8 cellular contexts compared by ENCODE assay signal in the genomic region with DNA sequence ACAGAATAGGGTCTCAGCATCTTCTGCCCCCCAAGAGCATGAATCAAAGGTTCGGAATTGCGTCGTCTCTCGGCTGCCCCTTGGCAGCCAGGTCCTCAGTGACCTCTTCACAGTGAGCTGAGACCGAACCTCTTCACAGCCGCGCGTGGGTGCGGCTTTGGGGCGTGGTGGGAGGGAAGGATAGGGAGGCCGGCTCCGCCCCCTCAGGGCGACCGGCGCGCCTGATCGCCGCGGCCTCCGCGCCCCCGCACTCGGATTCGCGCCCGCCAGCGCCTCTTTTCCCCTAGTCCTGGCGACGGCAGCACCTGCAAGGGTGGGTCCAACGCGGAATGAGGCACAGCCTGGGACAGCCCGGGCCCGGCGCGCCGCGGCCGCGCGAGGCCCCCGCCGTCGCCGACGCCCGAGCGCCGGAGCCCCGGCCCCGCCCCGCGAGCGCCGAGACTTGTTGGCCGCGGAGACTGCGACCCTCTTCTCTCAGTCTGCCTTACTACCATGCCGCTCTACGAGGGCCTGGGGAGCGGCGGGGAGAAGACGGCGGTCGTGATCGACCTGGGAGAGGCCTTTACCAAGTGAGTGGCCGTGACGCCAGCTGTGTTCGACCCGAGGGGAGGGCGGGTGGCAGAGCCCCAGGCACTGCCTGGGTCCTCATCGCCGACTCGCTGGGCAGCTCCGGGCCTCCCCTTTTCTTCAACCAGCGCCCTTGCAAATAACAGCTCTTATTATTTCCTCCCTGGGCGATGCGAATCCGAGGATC. TPM values are rescaled to one million over a fixed set of nuclear protein-coding genes. Genes with fewer than 3 reads are reported as not detected.
DNase-seq lines count a peak whose midpoint lies in the region; ATAC-seq and TF ChIP-seq lines count a peak whose summit lies in the region.

ACTR10 (plus strand) TSS at position 424 of the 754 bp plus-strand sequence; CDS start at position 493, 69 bp downstream.

- H3K4me3 ChIP-seq in heart right ventricle, result peak within 1 kb of the TSS; percentile 66 to 98 (median 90)

- ATAC-seq in HG02870 (IDR thresholded peaks at IDR 0.05; ENCODE audit: unreplicated experiment) (peak; percentile 92), heart right ventricle (peak; percentile 97 to 99 (median 97))

- H3K27ac ChIP-seq in heart right ventricle, result peak within 1 kb of the TSS; percentile 90 to 99 (median 96)

- H3K9me3 ChIP-seq in heart right ventricle, result no peaks in the 10 kb centered on the region

- H3K36me3 ChIP-seq in heart right ventricle, result peaks cover 0 to 25% (median 4%) of the 10 kb centered on the region in 9 donors

- DNase-seq in NCI-H146 (lab: John Stamatoyannopoulos, UW), result peak; percentile 83
- DNase-seq in amniotic epithelial cell (ENCODE audit: low read depth), result peak; percentile 58
- peak; percentile 88 to 89 for DNase-seq in heart right ventricle
- DNase-seq in posterior cingulate gyrus, result peak; percentile 69 to 96 (median 78)
- peak; percentile 91 for DNase-seq in type B pancreatic cell (ENCODE audit: extremely low spot score, unreplicated experiment)

- WGBS in heart right ventricle, 2 donors, result 1% methylated on average over 72 to 78 of the region's 78 CpGs

- peaks cover 5% of the 10 kb centered on the region for H3K27me3 Mint-ChIP-seq in type B pancreatic cell

- no peaks in the 10 kb centered on the region for H3K9me3 Mint-ChIP-seq in type B pancreatic cell

- peak within 1 kb of the TSS; percentile 97 for H3K27ac Mint-ChIP-seq in type B pancreatic cell

- no peaks in the 10 kb centered on the region for H3K27me3 ChIP-seq in heart right ventricle

- TF ChIP-seq CTCF in heart right ventricle (IDR thresholded peaks at IDR 0.05) (no peak), type B pancreatic cell (conservative IDR thresholded peaks at IDR 0.05) (no peak)

- intact Hi-C loops in T-helper 1 cell treated with Interleukin-12 subunit alpha and Interleukin-12 subunit beta and Interleukin-4 antibody, amounts not matched to agents 30 ng/mL and 1 ng/mL, for 36 hours (cut with micrococcal nuclease), result loop anchor here (1.0 to 2.0 kb wide), 11 partner anchors 33 to 1284 kb away; partner anchors contain the start of genes AP5M1, ARID4A, ARMH4 and DAAM1
- intact Hi-C loops in heart right ventricle (cut with DNase I), result loop anchor here in 3 of 10 donors (1.0 to 10.0 kb wide), 5 partner anchors 37 to 175 kb away; partner anchors contain the start of genes PSMA3 (in 2 of the 3) and ARID4A (in 1 of the 3)
- intact Hi-C loops in posterior cingulate gyrus (cut with DNase I), result loop anchor here (2.0 to 5.0 kb wide), 2 partner anchors 37 to 99 kb away; partner anchors contain the start of gene ARID4A

- H3K4me3 Mint-ChIP-seq in type B pancreatic cell, result peak within 1 kb of the TSS; percentile 98

- peaks cover 0 to 26% (median 17%) of the 10 kb centered on the region in 9 donors for H3K4me1 ChIP-seq in heart right ventricle

- peaks cover 8% of the 10 kb centered on the region for H3K36me3 Mint-ChIP-seq in type B pancreatic cell

- peaks cover 17% of the 10 kb centered on the region for H3K4me1 Mint-ChIP-seq in type B pancreatic cell (ENCODE audit: unreplicated experiment)

- TF ChIP-seq POLR2A in GM15510 (IDR thresholded peaks at IDR 0.05; ENCODE audit: borderline replicate concordance, extremely low read depth, insufficient read length), result peak; percentile 70

RNA-seq across cellular contexts. Expression of gene ACTR10, which starts in this region (rescaled TPM):
- total RNA-seq in T-helper 1 cell treated with Interleukin-12 subunit alpha and Interleukin-12 subunit beta and Interleukin-4 antibody, amounts not matched to agents 30 ng/mL and 1 ng/mL, for 36 hours, result 42.5 and 44.4 TPM in 2 replicates
- total RNA-seq in heart right ventricle, result 10 to 100 TPM; 60.5 to 83.2 (median 72.8) TPM
- 10 to 100 TPM; 64.6 to 88.9 TPM for polyA plus RNA-seq in heart right ventricle
- total RNA-seq in type B pancreatic cell (ENCODE audit: low replicate concordance), result 61.7 and 67.3 TPM in 2 replicates

Comparison
In these comparisons a context has a peak if more than half of its experiments do, and no peak if none do; other contexts are left out.
1. Peak in every context shown above with its lines: DNase-seq, ATAC-seq, H3K4me3 ChIP-seq and H3K27ac ChIP-seq.